Comparison of ENCODE assay signal across 9 cellular contexts in genomic region chr6:130037207-130037811, GRCh38. TPM values are rescaled to one million over a fixed set of nuclear protein-coding genes. Genes with fewer than 3 reads are reported as not detected.
DNase-seq lines count a peak whose midpoint lies in the region; ATAC-seq and TF ChIP-seq lines count a peak whose summit lies in the region.
"Had no signal": no experiment of that assay in that cellular context is flagged by ENCODE, and none has a peak within 500 bp of the region (broad histone marks: within the 10 kb centered on the region; RNA-seq: fewer than 3 reads in every experiment).

No MANE protein-coding gene starts in this region.

- no peak overlapping the region for H3K9ac ChIP-seq in SU-DHL-6 (ENCODE audit: low read length)

- no peaks in the 10 kb centered on the region for H3K9me3 Mint-ChIP-seq in glutamatergic neuron (ENCODE audit: unreplicated experiment)

- no peaks in the 10 kb centered on the region for H3K36me3 ChIP-seq in SU-DHL-6 (ENCODE audit: low read length)

- no peak overlapping the region for H3K4me2 ChIP-seq in SU-DHL-6 (ENCODE audit: low read depth, low read length, poor library complexity, severe bottlenecking)

- H3K27ac Mint-ChIP-seq in glutamatergic neuron (ENCODE audit: unreplicated experiment) = no peak overlapping the region

- no peaks in the 10 kb centered on the region for H4K20me1 ChIP-seq in SU-DHL-6 (ENCODE audit: low read depth, low read length)

- H2AFZ ChIP-seq in SU-DHL-6 (ENCODE audit: low read depth, low read length, severe bottlenecking) = no peak overlapping the region

- no peaks in the 10 kb centered on the region for H3K9me2 ChIP-seq in SU-DHL-6 (replicated peaks; ENCODE audit: insufficient read depth, low read length)

- no peaks in the 10 kb centered on the region for H3K27me3 ChIP-seq in SU-DHL-6 (ENCODE audit: low read length)

- H3K27me3 Mint-ChIP-seq in glutamatergic neuron (ENCODE audit: unreplicated experiment) = no peaks in the 10 kb centered on the region

- peak; percentile 37 for TF ChIP-seq CTCF in AG09309 (IDR thresholded peaks at IDR 0.05; ENCODE audit: control insufficient read depth, insufficient read depth, low read depth, low read length, missing control alignments)
- peak; percentile 20 for TF ChIP-seq CTCF in SU-DHL-6 (IDR thresholded peaks at IDR 0.05; ENCODE audit: insufficient read depth, low read length, poor library complexity, severe bottlenecking)
- peak; percentile 82 for TF ChIP-seq CTCF in glutamatergic neuron (IDR thresholded peaks at IDR 0.05; ENCODE audit: partially characterized antibody, unreplicated experiment)

- no peaks in the 10 kb centered on the region for H3K36me3 Mint-ChIP-seq in glutamatergic neuron (ENCODE audit: unreplicated experiment)

- H3K27ac ChIP-seq in SU-DHL-6 (ENCODE audit: low read depth, low read length) (no peak overlapping the region), caudate nucleus (ENCODE audit: low read depth, low read length) (no peak overlapping the region)

- no peak overlapping the region for H3K4me3 ChIP-seq in AG09309 (ENCODE audit: control insufficient read depth, low read depth, low read length)
- no peak overlapping the region for H3K4me3 ChIP-seq in SU-DHL-6 (ENCODE audit: insufficient read depth, low read length, poor library complexity, severe bottlenecking)

- no peaks in the 10 kb centered on the region for H3F3A ChIP-seq in SU-DHL-6 (ENCODE audit: insufficient read depth)

- H3K9me3 ChIP-seq in SU-DHL-6 (ENCODE audit: insufficient read depth, low read length) = no peaks in the 10 kb centered on the region

- H3K4me1 Mint-ChIP-seq in glutamatergic neuron (ENCODE audit: low read depth, unreplicated experiment) = peaks cover 5% of the 10 kb centered on the region

- H3K79me2 ChIP-seq in SU-DHL-6 (ENCODE audit: insufficient read depth, low read length) = no peaks in the 10 kb centered on the region

- DNase-seq in AG09309 (ENCODE audit: low read depth) (no peak), glutamatergic neuron (no peak), caudate nucleus (lab: John Stamatoyannopoulos, UW) (no peak), cerebellar nuclear complex (lab: John Stamatoyannopoulos, UW) (no peak)
- no peak for DNase-seq in stimulated activated CD4-positive, alpha-beta T cell treated with anti-CD3 and anti-CD28 coated beads, Interleukin-12 subunit alpha, Interleukin-12 subunit beta, amount 100 ng/mL, for 4 hours
- DNase-seq: aorta had no signal

- ATAC-seq in GM19351 (IDR thresholded peaks at IDR 0.05; ENCODE audit: unreplicated experiment) = peak; percentile 59
- no peak for ATAC-seq in GM21423 (IDR thresholded peaks at IDR 0.05; ENCODE audit: unreplicated experiment)

- H3K4me3 Mint-ChIP-seq in glutamatergic neuron (ENCODE audit: unreplicated experiment) = no peak overlapping the region

RNA-seq across cellular contexts. Expression of gene L3MBTL3, which starts 18.9 kb away (rescaled TPM):
- total RNA-seq in glutamatergic neuron (ENCODE audit: unreplicated experiment) = 22.8 TPM

Comparison
In these comparisons a context has a peak if more than half of its experiments do, and no peak if none do; other contexts are left out.
1. CTCF ChIP-seq: peak in every context shown above with its lines; median percentile 82 in glutamatergic neuron; 37 in AG09309; 20 in SU-DHL-6.